In genomic region chr15:66886241-66886675, GRCh38 we compare ENCODE assay signal across 20 cellular contexts.
DNase-seq lines count a peak whose midpoint lies in the region; ATAC-seq, FAIRE-seq and TF ChIP-seq lines count a peak whose summit lies in the region.
"Had no signal": no experiment of that assay in that cellular context is flagged by ENCODE, and none has a peak within 500 bp of the region (broad histone marks: within the 10 kb centered on the region; RNA-seq: fewer than 3 reads in every experiment).

No MANE protein-coding gene starts in this region.

- H3K36me3 ChIP-seq in vagina, result no peaks in the 10 kb centered on the region
- H3K36me3 ChIP-seq: Peyer's patch had no signal

- H3K36me3 Mint-ChIP-seq in effector memory CD8-positive, alpha-beta T cell (ENCODE audit: insufficient read depth), result no peaks in the 10 kb centered on the region

- peaks cover 27% of the 10 kb centered on the region for H3K4me1 ChIP-seq in vagina

- no peaks in the 10 kb centered on the region for H3K9me3 Mint-ChIP-seq in effector memory CD8-positive, alpha-beta T cell

- H3K27ac ChIP-seq in vagina, result no peak overlapping the region
- H3K27ac ChIP-seq: C4-2B, Peyer's patch had no signal

- ATAC-seq in left cardiac atrium (no peak), left lobe of liver (no peak), HG02798 (IDR thresholded peaks at IDR 0.05; ENCODE audit: poor library complexity, unreplicated experiment) (no peak)
- ATAC-seq in effector memory CD8-positive, alpha-beta T cell (replicated peaks), result no peak
- ATAC-seq: GM23338, HCT116, Right ventricle myocardium inferior had no signal

- H3K4me1 Mint-ChIP-seq in effector memory CD8-positive, alpha-beta T cell (ENCODE audit: low read depth in 2 of 2), result no peaks in the 10 kb centered on the region

- intact Hi-C loops in cardiac septum (cut with DNase I), result no loop called here
- intact Hi-C loops in left cardiac atrium (cut with DNase I), result no loop called here
- intact Hi-C loops in vagina (cut with DNase I), result no loop called here

- H3K27me3 Mint-ChIP-seq in effector memory CD8-positive, alpha-beta T cell, result peaks cover 24 to 65% of the 10 kb centered on the region in 2 donors

- no peak for FAIRE-seq in urothelium cell line (lab: Jason Lieb, UNC)

- no peak overlapping the region for H3K27ac Mint-ChIP-seq in effector memory CD8-positive, alpha-beta T cell
- H3K27ac Mint-ChIP-seq: GM23338 had no signal

- H3K27me3 ChIP-seq in vagina, result no peaks in the 10 kb centered on the region
- H3K27me3 ChIP-seq: Peyer's patch had no signal

- no peak for TF ChIP-seq CTCF in vagina (IDR thresholded peaks at IDR 0.05)

- DNase-seq in cardiac septum (ENCODE audit: low spot score), result peak; percentile 39
- DNase-seq in left cardiac atrium, result no peak
- peak; percentile 92 for DNase-seq in NCI-H69 (lab: John Stamatoyannopoulos, UW)
- DNase-seq in left lobe of liver (ENCODE audit: low spot score), result peak; percentile 28
- peak; percentile 13 to 70 for DNase-seq in vagina (ENCODE audit: extremely low spot score in 2 of 2)
- no peak for DNase-seq in effector memory CD8-positive, alpha-beta T cell
- DNase-seq in urothelium cell line (ENCODE audit: low spot score), result no peak
- DNase-seq: COR-L47, IMR-90, Karpas-422, MM.1S, NCI-H1105, NCI-H1930, NCI-H510A had no signal

- H3K9me3 ChIP-seq in vagina, result no peaks in the 10 kb centered on the region
- H3K9me3 ChIP-seq: Peyer's patch had no signal

- TF ChIP-seq POLR2A in vagina (IDR thresholded peaks at IDR 0.05), result no peak

- H3K4me3 ChIP-seq in vagina, result no peak overlapping the region
- H3K4me3 ChIP-seq: GM23338, Peyer's patch had no signal

- H3K4me3 Mint-ChIP-seq in effector memory CD8-positive, alpha-beta T cell, result no peak overlapping the region
- H3K4me3 Mint-ChIP-seq: GM23338 had no signal

Comparison
In these comparisons a context has a peak if more than half of its experiments do, and no peak if none do; other contexts are left out.
1. DNase-seq: peak in cardiac septum (single experiment), NCI-H69 (single experiment), left lobe of liver (single experiment) and vagina (2 of 2); none in left cardiac atrium (single experiment), effector memory CD8-positive, alpha-beta T cell (0 of 3) and urothelium cell line (single experiment).